10 cellular contexts compared by ENCODE assay signal in genomic region chr17:77892469-77893143, GRCh38.
DNase-seq lines count a peak whose midpoint lies in the region; ATAC-seq, FAIRE-seq and TF ChIP-seq lines count a peak whose summit lies in the region.
"Had no signal": no experiment of that assay in that cellular context is flagged by ENCODE, and none has a peak within 500 bp of the region (broad histone marks: within the 10 kb centered on the region; RNA-seq: fewer than 3 reads in every experiment).

No MANE protein-coding gene starts in this region.

- H3K23ac ChIP-seq in neuronal stem cell (ENCODE audit: low read depth, low read length, poor library complexity): peak overlapping the region; percentile 46

- H3K36me3 ChIP-seq in bronchial epithelial cell (ENCODE audit: control insufficient read depth, insufficient read depth, low read length) (no peaks in the 10 kb centered on the region), neuronal stem cell (replicated peaks in 1 of 2; ENCODE audit: control insufficient read depth in 2 of 2, insufficient read depth in 2 of 2, low read length in 2 of 2) (no peaks in the 10 kb centered on the region)
- H3K36me3 ChIP-seq: right lobe of liver had no signal

- no peak overlapping the region for H2AFZ ChIP-seq in neuronal stem cell (ENCODE audit: low read length)

- H2BK5ac ChIP-seq in neuronal stem cell (ENCODE audit: low read length): no peak overlapping the region

- no peak overlapping the region for H2AK5ac ChIP-seq in neuronal stem cell (ENCODE audit: low read depth, low read length)

- no peak overlapping the region for H3K27ac ChIP-seq in neuronal stem cell (replicated peaks; ENCODE audit: low read length)
- H3K27ac ChIP-seq: right lobe of liver had no signal

- no peaks in the 10 kb centered on the region for H3K79me1 ChIP-seq in neuronal stem cell (ENCODE audit: low read depth, low read length)

- peak overlapping the region; percentile 87 for H3K18ac ChIP-seq in neuronal stem cell (ENCODE audit: low read length)

- FAIRE-seq in bronchial epithelial cell (lab: Jason Lieb, UNC): peak; percentile 43

- no peak for TF ChIP-seq CTCF in bronchial epithelial cell (IDR thresholded peaks at IDR 0.05; ENCODE audit: insufficient read depth, low read length, severe bottlenecking)

- WGBS in neuronal stem cell (ENCODE audit: extremely low coverage in 2 of 2, insufficient read length in 2 of 2, insufficient replicate concordance in 1 of 2), 2 donors: no CpG with 5 or more reads among the region's 22 CpGs

- peak overlapping the region; percentile 33 for H3K14ac ChIP-seq in neuronal stem cell (ENCODE audit: low read length)

- DNase-seq in NCI-H82 (lab: John Stamatoyannopoulos, UW): peak; percentile 43
- DNase-seq in NCI-H82 treated with DMSO at 0.1 percent for 48 hours (lab: John Stamatoyannopoulos, UW; ENCODE audit: unreplicated experiment): no peak
- no peak for DNase-seq in Jurkat, Clone E6-1 (ENCODE audit: low read depth, low spot score)
- DNase-seq in bronchial epithelial cell (ENCODE audit: low read depth): no peak
- DNase-seq in neuronal stem cell (ENCODE audit: low spot score): peak; percentile 63
- no peak for DNase-seq in NCI-H1105 treated with DMSO at 0.1 percent for 48 hours (lab: John Stamatoyannopoulos, UW)
- DNase-seq: T-helper 9 cell had no signal

- peak overlapping the region; percentile 29 for H3K4me3 ChIP-seq in Jurkat, Clone E6-1 (ENCODE audit: low read length)
- H3K4me3 ChIP-seq in bronchial epithelial cell (ENCODE audit: low read depth, low read length) (no peak overlapping the region), neuronal stem cell (ENCODE audit: low read length in 2 of 2) (no peak overlapping the region)
- H3K4me3 ChIP-seq: right lobe of liver had no signal

- H2BK15ac ChIP-seq in neuronal stem cell (ENCODE audit: low read length): peak overlapping the region; percentile 60

- no peak overlapping the region for H3K4me2 ChIP-seq in neuronal stem cell (ENCODE audit: insufficient read depth, low read length, poor library complexity, severe bottlenecking)

- H3K4me1 ChIP-seq in neuronal stem cell (ENCODE audit: control insufficient read depth in 2 of 2, insufficient read depth in 1 of 2, low read depth in 1 of 2, low read length in 2 of 2): peaks cover 6% of the 10 kb centered on the region in 2 donors

- H3K27me3 ChIP-seq in bronchial epithelial cell (ENCODE audit: control insufficient read depth, insufficient read depth, low read length) (peaks cover 8% of the 10 kb centered on the region), neuronal stem cell (ENCODE audit: control insufficient read depth in 3 of 3, insufficient read depth in 3 of 3, low read depth in 1 of 3, low read length in 3 of 3) (peaks cover 0 to 15% (median 0%) of the 10 kb centered on the region in 3 experiments)
- H3K27me3 ChIP-seq: right lobe of liver had no signal

- H2BK120ac ChIP-seq in neuronal stem cell (ENCODE audit: low read depth, low read length): no peak overlapping the region

- H4K8ac ChIP-seq in neuronal stem cell (ENCODE audit: low read depth, low read length): no peak overlapping the region

- H3K9ac ChIP-seq in neuronal stem cell (ENCODE audit: low read depth, low read length, poor library complexity): peak overlapping the region; percentile 68

- H4K91ac ChIP-seq in neuronal stem cell (ENCODE audit: low read depth, low read length, poor library complexity): no peak overlapping the region

- no peak for ATAC-seq in HG03442 (IDR thresholded peaks at IDR 0.05; ENCODE audit: unreplicated experiment)
- ATAC-seq in GM21717 (IDR thresholded peaks at IDR 0.05; ENCODE audit: unreplicated experiment): no peak

- H3K4ac ChIP-seq in neuronal stem cell (ENCODE audit: low read length): no peak overlapping the region

- H3K9me3 ChIP-seq in neuronal stem cell (replicated peaks in 1 of 2; ENCODE audit: control insufficient read depth in 2 of 2, insufficient read depth in 1 of 2, low read depth in 1 of 2, low read length in 2 of 2): no peaks in the 10 kb centered on the region
- H3K9me3 ChIP-seq: right lobe of liver had no signal

- peak overlapping the region; percentile 77 for H2BK12ac ChIP-seq in neuronal stem cell (ENCODE audit: low read length)

Comparison
In these comparisons a context has a peak if more than half of its experiments do, and no peak if none do; other contexts are left out.
1. DNase-seq: peak in NCI-H82 (single experiment) and neuronal stem cell (single experiment); none in NCI-H82 treated with DMSO at 0.1 percent for 48 hours (single experiment), Jurkat, Clone E6-1 (single experiment), bronchial epithelial cell (single experiment) and NCI-H1105 treated with DMSO at 0.1 percent for 48 hours (single experiment).